21 cellular contexts compared by ENCODE assay signal in genomic region chr1:118786454-118787155, GRCh38.
"Had no signal": no experiment of that assay in that cellular context is flagged by ENCODE, and none has a peak within 500 bp of the region (broad histone marks: within the 10 kb centered on the region; RNA-seq: fewer than 3 reads in every experiment).

No MANE protein-coding gene starts in this region.

- H3K4me1 ChIP-seq: esophagus squamous epithelium, gastroesophageal sphincter, left ventricle myocardium inferior, lower lobe of right lung, psoas muscle, spleen, testis, transverse colon had no signal

- H3K27ac ChIP-seq: dorsolateral prefrontal cortex, epithelial cell of prostate, esophagus squamous epithelium, gastroesophageal sphincter, left ventricle myocardium inferior, lower lobe of right lung, parathyroid adenoma, psoas muscle, spleen, testis, transverse colon had no signal

- H3K9me3 ChIP-seq: testis had no signal

- H2AFZ ChIP-seq: parathyroid adenoma had no signal

- H3K79me2 ChIP-seq: parathyroid adenoma had no signal

- DNase-seq: cortex of kidney; dorsolateral prefrontal cortex; effector memory CD8-positive, alpha-beta T cell; esophagus squamous epithelium; foreskin fibroblast; glutamatergic neuron; islet precursor cell; left ventricle myocardium inferior; lower lobe of right lung; naive B cell; psoas muscle; spleen; stimulated activated CD4-positive, alpha-beta T cell treated with anti-CD3 and anti-CD28 coated beads, Interleukin-2, amount 100 ng/mL, for 24 hours; stimulated activated CD4-positive, alpha-beta T cell treated with anti-CD3 and anti-CD28 coated beads, Interleukin-4, amount 100 ng/mL, for 4 hours; stimulated activated naive B cell treated with anti-CD40 and anti-IgM and Interleukin-4, amounts not matched to agents 10 μg/mL and 1 μg/mL and 100 μg/mL, for 72 hours; stimulated activated naive CD8-positive, alpha-beta T cell treated with anti-CD3 and anti-CD28 coated beads, Interleukin-15, amount 100 ng/mL, for 72 hours; testis; transverse colon had no signal

- H3K27me3 ChIP-seq: esophagus squamous epithelium, gastroesophageal sphincter, spleen, testis, transverse colon had no signal

- H3K36me3 ChIP-seq: esophagus squamous epithelium, gastroesophageal sphincter, left ventricle myocardium inferior, lower lobe of right lung, spleen, transverse colon had no signal

- H3K4me3 ChIP-seq: dorsolateral prefrontal cortex, esophagus squamous epithelium, gastroesophageal sphincter, left ventricle myocardium inferior, lower lobe of right lung, psoas muscle, spleen, testis, transverse colon had no signal
